In genomic region chr11:64848214-64848778, GRCh38 we compare ENCODE assay signal across 10 cellular contexts. TPM values are rescaled to one million over a fixed set of nuclear protein-coding genes. Genes with fewer than 3 reads are reported as not detected.
DNase-seq lines count a peak whose midpoint lies in the region; ATAC-seq and TF ChIP-seq lines count a peak whose summit lies in the region.
"Had no signal": no experiment of that assay in that cellular context is flagged by ENCODE, and none has a peak within 500 bp of the region (broad histone marks: within the 10 kb centered on the region; RNA-seq: fewer than 3 reads in every experiment).

No MANE protein-coding gene starts in this region.

- intact Hi-C loops in natural killer cell (cut with micrococcal nuclease): loop anchor here (5.0 to 10.0 kb wide), 3 partner anchors 164 to 487 kb away; partner anchors contain the start of genes ARL2, DPF2 and TM7SF2

- H3K9me3 Mint-ChIP-seq in HFFc6 (no peaks in the 10 kb centered on the region), natural killer cell (no peaks in the 10 kb centered on the region)
- no peaks in the 10 kb centered on the region for H3K9me3 Mint-ChIP-seq in activated naive CD8-positive, alpha-beta T cell treated with anti-CD3 and anti-CD28 coated beads, Interleukin-2, amount 50 U/mL, for 24 hours

- H3K4me1 Mint-ChIP-seq in HFFc6 (ENCODE audit: low read depth) (peaks cover 42% of the 10 kb centered on the region), natural killer cell (peaks cover 57 to 65% of the 10 kb centered on the region in 2 donors)
- H3K4me1 Mint-ChIP-seq in activated naive CD8-positive, alpha-beta T cell treated with anti-CD3 and anti-CD28 coated beads, Interleukin-2, amount 50 U/mL, for 24 hours: peaks cover 66% of the 10 kb centered on the region

- H3K27me3 Mint-ChIP-seq in HFFc6 (ENCODE audit: insufficient read depth): peaks cover 18% of the 10 kb centered on the region
- H3K27me3 Mint-ChIP-seq in activated naive CD8-positive, alpha-beta T cell treated with anti-CD3 and anti-CD28 coated beads, Interleukin-2, amount 50 U/mL, for 24 hours: no peaks in the 10 kb centered on the region
- H3K27me3 Mint-ChIP-seq in natural killer cell (ENCODE audit: low read depth in 2 of 2): no peaks in the 10 kb centered on the region

- peak; percentile 43 for DNase-seq in DMS79 (lab: John Stamatoyannopoulos, UW)
- no peak for DNase-seq in DMS79 treated with DMSO at 0.1 percent for 48 hours (lab: John Stamatoyannopoulos, UW)
- DNase-seq in HFFc6: no peak
- DNase-seq in activated naive CD8-positive, alpha-beta T cell treated with anti-CD3 and anti-CD28 coated beads, Interleukin-2, amount 50 U/mL, for 24 hours: no peak
- DNase-seq in natural killer cell: no peak
- no peak for DNase-seq in NCI-H1436 (lab: John Stamatoyannopoulos, UW)
- no peak for DNase-seq in stimulated activated CD4-positive, alpha-beta T cell treated with anti-CD3 and anti-CD28 coated beads, Interleukin-2, amount 100 ng/mL, for 48 hours
- DNase-seq: Kasumi-1, NCI-H2227 treated with DMSO at 0.1 percent for 48 hours had no signal

- no peak for ATAC-seq in activated naive CD8-positive, alpha-beta T cell treated with anti-CD3 and anti-CD28 coated beads, Interleukin-2, amount 50 U/mL, for 24 hours
- no peak for ATAC-seq in natural killer cell
- ATAC-seq in HG03097 (IDR thresholded peaks at IDR 0.05; ENCODE audit: low FRiP score, unreplicated experiment): no peak

- H3K27ac Mint-ChIP-seq in HFFc6 (peak overlapping the region; percentile 40), natural killer cell (peak overlapping the region; percentile 95 to 96)
- peak overlapping the region; percentile 47 for H3K27ac Mint-ChIP-seq in activated naive CD8-positive, alpha-beta T cell treated with anti-CD3 and anti-CD28 coated beads, Interleukin-2, amount 50 U/mL, for 24 hours

- no peak for TF ChIP-seq CTCF in HFFc6 (IDR thresholded peaks at IDR 0.05)
- TF ChIP-seq CTCF in natural killer cell (IDR thresholded peaks at IDR 0.05): no peak

- H3K4me3 Mint-ChIP-seq in HFFc6: no peak overlapping the region
- H3K4me3 Mint-ChIP-seq in activated naive CD8-positive, alpha-beta T cell treated with anti-CD3 and anti-CD28 coated beads, Interleukin-2, amount 50 U/mL, for 24 hours: no peak overlapping the region
- H3K4me3 Mint-ChIP-seq in natural killer cell: peak overlapping the region; percentile 70

- peaks cover 4% of the 10 kb centered on the region for H3K36me3 Mint-ChIP-seq in HFFc6 (ENCODE audit: low read depth)
- no peaks in the 10 kb centered on the region for H3K36me3 Mint-ChIP-seq in activated naive CD8-positive, alpha-beta T cell treated with anti-CD3 and anti-CD28 coated beads, Interleukin-2, amount 50 U/mL, for 24 hours (ENCODE audit: low read depth)
- no peaks in the 10 kb centered on the region for H3K36me3 Mint-ChIP-seq in natural killer cell

RNA-seq across cellular contexts. Expression of gene CDC42BPG, which starts 3.8 kb away (rescaled TPM):
- total RNA-seq in HFFc6 (2021; fragmentation: NEBNext Ultra II Directional; extraction: Animal tissue kit (Norgen Biotek cat#: 25700)): under 1 TPM in 5 of 6 experiments, not detected in 1; 0.02 to 0.21 (median 0.05) TPM
- 10 to 100 TPM in 2 of 3 donors, 1 to 10 TPM in 1; 8.2 to 12.7 (median 10.7) TPM for total RNA-seq in natural killer cell

RNA-seq across cellular contexts. Expression of gene EHD1, which starts 30.1 kb away (rescaled TPM):
- 100 to 1,000 TPM; 189 to 227 (median 197) TPM for total RNA-seq in HFFc6 (2021; fragmentation: NEBNext Ultra II Directional; extraction: Animal tissue kit (Norgen Biotek cat#: 25700))
- 100 to 1,000 TPM; 218 to 246 (median 225) TPM for total RNA-seq in natural killer cell

RNA-seq across cellular contexts. Expression of gene MEN1, which starts 37.9 kb away (rescaled TPM):
- total RNA-seq in HFFc6 (2021; fragmentation: NEBNext Ultra II Directional; extraction: Animal tissue kit (Norgen Biotek cat#: 25700)): 10 to 100 TPM; 23.9 to 35.5 (median 26.9) TPM
- total RNA-seq in natural killer cell: 10 to 100 TPM; 29.3 to 42.2 (median 32.2) TPM

RNA-seq across cellular contexts. Expression of gene MAP4K2, which starts 45.3 kb away (rescaled TPM):
- total RNA-seq in HFFc6 (2021; fragmentation: NEBNext Ultra II Directional; extraction: Animal tissue kit (Norgen Biotek cat#: 25700)): 10 to 100 TPM; 18.0 to 21.6 (median 20.9) TPM
- 10 to 100 TPM; 38.3 to 40.6 (median 38.7) TPM for total RNA-seq in natural killer cell

Comparison
In these comparisons a context has a peak if more than half of its experiments do, and no peak if none do; other contexts are left out.
1. H3K27ac Mint-ChIP-seq: peak in every context shown above with its lines; median percentile 96 in natural killer cell; 47 in activated naive CD8-positive, alpha-beta T cell treated with anti-CD3 and anti-CD28 coated beads, Interleukin-2, amount 50 U/mL, for 24 hours; 40 in HFFc6.
2. RNA of gene CDC42BPG, which starts 3.8 kb away (total RNA-seq): 8.2 to 12.7 TPM in natural killer cell; 0.02 to 0.21 TPM in HFFc6; every median in the first group is over 4 times any median in the second.